In the genomic region with DNA sequence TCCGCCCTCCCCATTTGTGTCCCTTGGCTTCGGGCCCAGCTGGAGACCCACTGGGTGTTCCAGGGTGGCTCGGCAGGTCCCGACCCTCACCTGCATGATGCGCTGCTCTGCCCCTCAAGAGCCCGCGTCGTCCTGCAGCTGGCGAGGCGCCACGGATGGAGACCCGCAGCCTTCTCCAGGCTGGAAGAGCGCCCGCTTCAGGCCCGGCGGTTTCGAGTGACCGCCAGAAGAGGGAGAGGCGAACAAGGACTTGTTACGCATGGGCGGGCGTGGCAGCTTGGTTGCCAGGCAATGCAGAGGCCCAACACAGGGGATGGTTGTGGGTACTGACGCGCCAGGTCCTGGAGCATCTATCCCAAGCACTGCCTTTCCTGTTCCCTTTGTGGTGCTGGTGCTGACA, we compare ENCODE assay signal across 15 cellular contexts. TPM values are rescaled to one million over a fixed set of nuclear protein-coding genes. Genes with fewer than 3 reads are reported as not detected.
DNase-seq lines count a peak whose midpoint lies in the region; ATAC-seq, FAIRE-seq and TF ChIP-seq lines count a peak whose summit lies in the region.
"Had no signal": no experiment of that assay in that cellular context is flagged by ENCODE, and none has a peak within 500 bp of the region (broad histone marks: within the 10 kb centered on the region; RNA-seq: fewer than 3 reads in every experiment).

A gene with protein sequence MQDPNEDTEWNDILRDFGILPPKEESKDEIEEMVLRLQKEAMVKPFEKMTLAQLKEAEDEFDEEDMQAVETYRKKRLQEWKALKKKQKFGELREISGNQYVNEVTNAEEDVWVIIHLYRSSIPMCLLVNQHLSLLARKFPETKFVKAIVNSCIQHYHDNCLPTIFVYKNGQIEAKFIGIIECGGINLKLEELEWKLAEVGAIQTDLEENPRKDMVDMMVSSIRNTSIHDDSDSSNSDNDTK (minus strand): TSS at position 232 of the 400 bp plus-strand sequence. CDS start 136 bp downstream, at position 96.

- H3K27me3 Mint-ChIP-seq in GM23338 (ENCODE audit: insufficient read depth, low read depth, poor library complexity), result peaks cover 3% of the 10 kb centered on the region

- no peaks in the 10 kb centered on the region for H3F3A ChIP-seq in GM23338 (replicated peaks; ENCODE audit: low read depth)

- no peaks in the 10 kb centered on the region for H3K9me3 ChIP-seq in BE2C
- no peaks in the 10 kb centered on the region for H3K9me3 ChIP-seq in K562 (replicated peaks; ENCODE audit: control insufficient read depth, insufficient read depth, low read depth, low read length)
- H3K9me3 ChIP-seq: A549 had no signal

- 93% methylated on average over 13 of the region's 24 CpGs for WGBS in K562 (ENCODE audit: insufficient coverage, low coverage, missing lambda C conversion rate)

- H3K27ac ChIP-seq in GM23338 (ENCODE audit: low read depth), result no peak within 1 kb of the TSS
- no peak within 1 kb of the TSS for H3K27ac ChIP-seq in K562 (ENCODE audit: extremely low read depth, low read depth, low read length)
- H3K27ac ChIP-seq: A549, KMS-11 had no signal

- TF ChIP-seq EP300 in K562 (IDR thresholded peaks at IDR 0.05; ENCODE audit: low read length), result no peak

- no TSS peak for BruUV-seq in K562 (replicated peaks; lab: Mats Ljungman, UMichigan)

- no peak within 1 kb of the TSS for H3K9ac ChIP-seq in K562 (ENCODE audit: insufficient read depth in 1 of 2, low read depth in 2 of 2, low read length in 2 of 2)
- H3K9ac ChIP-seq: KMS-11 had no signal

- CTCF ChIA-PET in K562 (lab: Yijun Ruan, JAX; ENCODE audit: low intra/inter-chr PET ratio), result no interaction called here

- no peak for FAIRE-seq in K562 (lab: Jason Lieb, UNC)
- FAIRE-seq: A549 had no signal

- H3K4me3 ChIP-seq in BE2C (ENCODE audit: low read depth, low read length), result no peak within 1 kb of the TSS
- H3K4me3 ChIP-seq in GM23338, result no peak within 1 kb of the TSS
- no peak within 1 kb of the TSS for H3K4me3 ChIP-seq in K562
- H3K4me3 ChIP-seq: A549 had no signal

- peak; percentile 17 for DNase-seq in BE2C
- DNase-seq in GM23338 (ENCODE audit: low spot score), result peak; percentile 72
- peak in 1 of 4 experiments; percentile 14 for DNase-seq in K562 (ENCODE audit: extremely low read depth in 1 of 4, low spot score in 3 of 4)
- DNase-seq in left kidney (ENCODE audit: low read depth, low spot score), result peak; percentile 21
- DNase-seq in NCI-H2171 treated with DMSO at 0.1 percent for 48 hours (lab: John Stamatoyannopoulos, UW), result no peak
- no peak for DNase-seq in activated naive CD4-positive, alpha-beta T cell treated with anti-CD3 and anti-CD28 coated beads, Interleukin-2, amount 50 U/mL, for 16 hours
- DNase-seq: C1 segment of cervical spinal cord, DMS153, NCI-H1092, NCI-H146 had no signal

- TF ChIP-seq CTCF in BE2C (IDR thresholded peaks at IDR 0.05; ENCODE audit: low read depth, low read length) (no peak), GM23338 (conservative IDR thresholded peaks at IDR 0.05; ENCODE audit: low read depth in 2 of 2) (peak; percentile 31 to 62), K562 (IDR thresholded peaks at IDR 0.05 in 2 of 3, conservative IDR thresholded peaks at IDR 0.05 in 1 of 3; ENCODE audit: insufficient read depth in 2 of 3, low read depth in 1 of 3, low read length in 3 of 3) (no peak)

- H3K79me2 ChIP-seq in GM23338 (replicated peaks; ENCODE audit: insufficient read depth), result no peaks in the 10 kb centered on the region
- H3K79me2 ChIP-seq in K562 (ENCODE audit: control insufficient read depth, insufficient read depth, low read length), result no peaks in the 10 kb centered on the region

- intact Hi-C loops in K562 (cut with micrococcal nuclease), result no loop called here

- H3K9me2 ChIP-seq in GM23338 (ENCODE audit: insufficient read depth), result no peaks in the 10 kb centered on the region

- H3K4me1 Mint-ChIP-seq in GM23338, result peaks cover 4% of the 10 kb centered on the region; the same call in 1 of the 3 replicates

- no peak within 1 kb of the TSS for H3K4me2 ChIP-seq in GM23338
- H3K4me2 ChIP-seq in K562 (ENCODE audit: insufficient read depth, low read length), result no peak within 1 kb of the TSS
- H3K4me2 ChIP-seq: A549, KMS-11 had no signal

- H3K36me3 Mint-ChIP-seq in GM23338 (ENCODE audit: low read depth), result peaks cover 7% of the 10 kb centered on the region; the same call in 1 of the 3 replicates

- H3K36me3 ChIP-seq in BE2C (no peaks in the 10 kb centered on the region), GM23338 (ENCODE audit: insufficient read depth) (no peaks in the 10 kb centered on the region), K562 (ENCODE audit: control insufficient read depth, insufficient read depth, low read length) (peaks cover 22% of the 10 kb centered on the region; the same call in 1 of the 3 replicates)

- H3K27me3 ChIP-seq in BE2C (no peaks in the 10 kb centered on the region), GM23338 (ENCODE audit: insufficient read depth) (no peaks in the 10 kb centered on the region), K562 (ENCODE audit: control insufficient read depth in 2 of 2, insufficient read depth in 2 of 2, low read length in 2 of 2) (no peaks in the 10 kb centered on the region)

- peaks cover 4% of the 10 kb centered on the region; the same call in 1 of the 3 replicates for H3K9me3 Mint-ChIP-seq in GM23338

- H3K4me3 Mint-ChIP-seq in GM23338, result no peak within 1 kb of the TSS

- POLR2A ChIA-PET in K562 (lab: Yijun Ruan, JAX), result no interaction called here

- no peaks in the 10 kb centered on the region for H3K9me1 ChIP-seq in K562 (ENCODE audit: control insufficient read depth, insufficient read depth, low read length)

- H4K20me1 ChIP-seq in GM23338 (replicated peaks; ENCODE audit: insufficient read depth) (no peaks in the 10 kb centered on the region), K562 (replicated peaks; ENCODE audit: control insufficient read depth, insufficient read depth, low read length) (no peaks in the 10 kb centered on the region)

- H3K4me1 ChIP-seq in BE2C, result no peaks in the 10 kb centered on the region
- 0 out of 2 replicates have a peak, but pooled peaks cover 5% of the 10 kb centered on the region for H3K4me1 ChIP-seq in GM23338 (ENCODE audit: insufficient read depth)
- H3K4me1 ChIP-seq in K562 (replicated peaks in 1 of 2; ENCODE audit: control insufficient read depth in 2 of 2, insufficient read depth in 2 of 2, low read length in 2 of 2), result peaks cover 0 to 5% of the 10 kb centered on the region in 2 experiments; a peak in 3 of 5 replicates
- H3K4me1 ChIP-seq: A549 had no signal

- no peak for TF ChIP-seq RAD21 in K562 (CRISPR knock-in tag; conservative IDR thresholded peaks at IDR 0.05 in 1 of 2, IDR thresholded peaks at IDR 0.05 in 1 of 2)

- no peak; the same call in 1 of the 2 replicates for TF ChIP-seq POLR2A in K562 (conservative IDR thresholded peaks at IDR 0.05)

- peak; percentile 94 for ATAC-seq in GM23338
- ATAC-seq in K562, result peak; percentile 52
- ATAC-seq in HG02981 (IDR thresholded peaks at IDR 0.05; ENCODE audit: unreplicated experiment), result no peak
- ATAC-seq in activated CD4-positive, CD25-positive, alpha-beta regulatory T cell treated with anti-CD3 and anti-CD28 coated beads, Interleukin-2, amount 50 U/mL, for 24 hours, result no peak
- ATAC-seq: A549 had no signal

- no peak within 1 kb of the TSS for H3K27ac Mint-ChIP-seq in GM23338

- in situ Hi-C loops in K562 (cut with MboI), result no loop called here

- H2AFZ ChIP-seq in GM23338, result no peak within 1 kb of the TSS
- no peak within 1 kb of the TSS for H2AFZ ChIP-seq in K562 (ENCODE audit: low read depth, low read length)

TF ChIP-seq in GM23338, 12 proteins besides CTCF, POLR2A, EP300 and RAD21 (continues in another document):
- TF ChIP-seq CREB1 (CRISPR knock-in tag; IDR thresholded peaks at IDR 0.05; ENCODE audit: low read depth), result no peak

TF ChIP-seq in K562, 482 proteins besides CTCF, POLR2A, EP300 and RAD21 (continues in another document):
- TF ChIP-seq RBM14 (IDR thresholded peaks at IDR 0.05; ENCODE audit: borderline replicate concordance, insufficient read depth, low read depth, low read length), result no peak
- TF ChIP-seq, protein P1, sequence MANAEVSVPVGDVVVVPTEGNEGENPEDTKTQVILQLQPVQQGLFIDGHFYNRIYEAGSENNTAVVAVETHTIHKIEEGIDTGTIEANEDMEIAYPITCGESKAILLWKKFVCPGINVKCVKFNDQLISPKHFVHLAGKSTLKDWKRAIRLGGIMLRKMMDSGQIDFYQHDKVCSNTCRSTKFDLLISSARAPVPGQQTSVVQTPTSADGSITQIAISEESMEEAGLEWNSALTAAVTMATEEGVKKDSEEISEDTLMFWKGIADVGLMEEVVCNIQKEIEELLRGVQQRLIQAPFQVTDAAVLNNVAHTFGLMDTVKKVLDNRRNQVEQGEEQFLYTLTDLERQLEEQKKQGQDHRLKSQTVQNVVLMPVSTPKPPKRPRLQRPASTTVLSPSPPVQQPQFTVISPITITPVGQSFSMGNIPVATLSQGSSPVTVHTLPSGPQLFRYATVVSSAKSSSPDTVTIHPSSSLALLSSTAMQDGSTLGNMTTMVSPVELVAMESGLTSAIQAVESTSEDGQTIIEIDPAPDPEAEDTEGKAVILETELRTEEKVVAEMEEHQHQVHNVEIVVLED (CRISPR knock-in tag; IDR thresholded peaks at IDR 0.05), result no peak

RNA-seq across cellular contexts. Expression of the gene that starts here (rescaled TPM):
- not detected for polyA plus RNA-seq in BE2C (2012; ENCODE audit: insufficient read depth, insufficient read length, low read depth)
- 0.35 TPM in 1 of 2 replicates, not detected in the other for total RNA-seq in GM23338 (2014; rRNA removed; shearing (Covaris generic))
- polyA plus RNA-seq in GM23338 (2016; fragmentation: Nextera tagmentation; extraction: Ambion mirVana) (1.9 and 2.1 TPM in 2 replicates), K562 (2011; rRNA removed) (0.49 and 1.4 TPM in 2 replicates), K562 (2014; fragmentation: Illumina TruSeq; extraction: Trizol) (0.62 and 0.97 TPM in 2 replicates), K562 (2014; fragmentation: Nextera tagmentation; extraction: Ambion mirVana) (under 1 TPM; 0.62 to 0.87 TPM), K562 (2014; rRNA removed) (0.73 and 1.7 TPM in 2 replicates)
- 2.7 TPM in 1 of 2 replicates, not detected in the other for total RNA-seq in K562 (2011; cell fraction: chromatin; rRNA removed; ENCODE audit: low replicate concordance)
- total RNA-seq in K562 (2011; cell fraction: nucleolus; rRNA removed), result not detected in 2 replicates
- not detected in 2 replicates for total RNA-seq in K562 (2011; cell fraction: nucleoplasm; rRNA removed)
- total RNA-seq in K562 (2014; rRNA removed) (0.37 and 2.0 TPM in 2 replicates), K562 (2014; rRNA removed; fragmentation: Illumina TruSeq; extraction: Trizol) (1.8 and 1.9 TPM in 2 replicates), K562 (2015; rRNA removed; fragmentation: Illumina TruSeq; extraction: Trizol) (1.5 and 2.5 TPM in 2 replicates), K562 (2021) (1.2 and 1.7 TPM in 2 replicates)
- 0.16 TPM in 1 of 2 replicates, not detected in the other for polyA plus RNA-seq in K562 (2011; cell fraction: cytosol; rRNA removed)
- 0.37 and 0.70 TPM in 2 replicates for polyA plus RNA-seq in K562 (2011; cell fraction: nucleus; rRNA removed)
- 0.79 and 1.2 TPM in 2 replicates for polyA plus RNA-seq in K562 (2012)
- 0.57 and 0.60 TPM in 2 replicates for polyA minus RNA-seq in K562 (2011; rRNA and poly(A)+ RNA removed)
- polyA minus RNA-seq in K562 (2011; cell fraction: cytosol; rRNA and poly(A)+ RNA removed), result not detected in 2 replicates
- polyA minus RNA-seq in K562 (2011; cell fraction: nucleus; rRNA and poly(A)+ RNA removed), result 0.67 and 1.00 TPM in 2 replicates
- total RNA-seq: MCF 10A had no signal
- polyA plus RNA-seq: A549 had no signal

Comparison
In these comparisons a context has a peak if more than half of its experiments do, and no peak if none do; other contexts are left out.
1. DNase-seq: peak in BE2C (single experiment), GM23338 (single experiment) and left kidney (single experiment); none in NCI-H2171 treated with DMSO at 0.1 percent for 48 hours (single experiment) and activated naive CD4-positive, alpha-beta T cell treated with anti-CD3 and anti-CD28 coated beads, Interleukin-2, amount 50 U/mL, for 16 hours (single experiment).
2. CTCF ChIP-seq: peak in GM23338 (2 of 2); none in BE2C (single experiment) and K562 (0 of 3).
3. ATAC-seq: peak in GM23338 (single experiment) and K562 (single experiment); none in HG02981 (single experiment) and activated CD4-positive, CD25-positive, alpha-beta regulatory T cell treated with anti-CD3 and anti-CD28 coated beads, Interleukin-2, amount 50 U/mL, for 24 hours (0 of 2).